13 cellular contexts compared by ENCODE assay signal in the genomic region with DNA sequence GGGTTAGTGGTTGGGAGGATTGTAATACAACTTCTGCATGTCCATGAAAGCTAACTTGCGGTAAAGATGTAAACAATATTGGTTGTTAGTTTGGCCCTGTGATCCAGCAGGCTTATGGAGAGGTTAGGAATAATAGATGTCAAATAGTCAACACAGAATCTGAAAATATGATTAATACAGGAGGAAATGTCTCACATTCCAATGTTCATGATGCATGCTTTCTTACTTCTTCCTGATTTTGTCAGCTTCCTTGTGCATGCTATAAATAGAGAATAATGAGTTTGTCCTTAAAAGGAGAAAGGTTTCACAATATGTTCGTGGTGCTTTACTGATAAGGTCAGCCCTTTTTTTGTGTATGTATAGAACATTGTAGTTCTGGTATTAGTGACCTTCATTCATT.
DNase-seq lines count a peak whose midpoint lies in the region; ATAC-seq and TF ChIP-seq lines count a peak whose summit lies in the region.
"Had no signal": no experiment of that assay in that cellular context is flagged by ENCODE, and none has a peak within 500 bp of the region (broad histone marks: within the 10 kb centered on the region; RNA-seq: fewer than 3 reads in every experiment).

No MANE protein-coding gene starts in this region.

- intact Hi-C loops in spleen (cut with DNase I; ENCODE audit: low total_unique reads), result no loop called here

- TF ChIP-seq CTCF in kidney epithelial cell (IDR thresholded peaks at IDR 0.05; ENCODE audit: insufficient read depth, low read length, poor library complexity, severe bottlenecking), result no peak
- no peak for TF ChIP-seq CTCF in spleen (IDR thresholded peaks at IDR 0.05 in 8 of 11, conservative IDR thresholded peaks at IDR 0.05 in 3 of 11)

- ATAC-seq in HG03095 (IDR thresholded peaks at IDR 0.05; ENCODE audit: unreplicated experiment) (no peak), HG03159 (IDR thresholded peaks at IDR 0.05; ENCODE audit: unreplicated experiment) (no peak)
- ATAC-seq: CD8-positive, alpha-beta T cell had no signal

- H3K4me3 ChIP-seq in kidney epithelial cell (ENCODE audit: low read depth, low read length) (no peak overlapping the region), spleen (no peak overlapping the region)
- H3K4me3 ChIP-seq: dorsolateral prefrontal cortex, ovary had no signal

- no peaks in the 10 kb centered on the region for H3K4me1 ChIP-seq in spleen

- no peaks in the 10 kb centered on the region for H3K9me3 ChIP-seq in spleen
- H3K9me3 ChIP-seq: ovary had no signal

- H3K27me3 ChIP-seq in kidney epithelial cell (ENCODE audit: control insufficient read depth, insufficient read depth, low read length) (no peaks in the 10 kb centered on the region), spleen (replicated peaks in 1 of 7) (no peaks in the 10 kb centered on the region)
- H3K27me3 ChIP-seq: dorsolateral prefrontal cortex, ovary had no signal

- TF ChIP-seq POLR2A in spleen (IDR thresholded peaks at IDR 0.05), result no peak

- 0 to 4% (median 2%) methylated on average over 2 of the region's 2 CpGs for WGBS in spleen, 5 donors

- peak; percentile 7 for DNase-seq in AG08396 (ENCODE audit: low spot score)
- DNase-seq in Kasumi-1 (lab: John Stamatoyannopoulos, UW), result peak; percentile 19 to 20
- DNase-seq in brain pericyte (ENCODE audit: low read depth, low spot score), result peak; percentile 5
- peak; percentile 37 for DNase-seq in kidney epithelial cell (ENCODE audit: low read depth)
- no peak for DNase-seq in spleen
- DNase-seq in NCI-H1694 (lab: John Stamatoyannopoulos, UW), result no peak
- DNase-seq: activated B cell treated with CpG ODN at 0.5 μM for 24 hours; activated effector memory CD4-positive, alpha-beta T cell treated with anti-CD3 and anti-CD28 coated beads, Interleukin-2, amount 50 U/mL, for 16 hours; CD8-positive, alpha-beta T cell; dorsolateral prefrontal cortex; ovary had no signal

- H3K27ac ChIP-seq in spleen, result peak overlapping the region in 1 of 8 donors; percentile 32
- H3K27ac ChIP-seq: ovary had no signal

- H3K36me3 ChIP-seq in kidney epithelial cell (ENCODE audit: control insufficient read depth, insufficient read depth, low read length) (no peaks in the 10 kb centered on the region), spleen (no peaks in the 10 kb centered on the region)
- H3K36me3 ChIP-seq: ovary had no signal

Comparison
In these comparisons a context has a peak if more than half of its experiments do, and no peak if none do; other contexts are left out.
1. DNase-seq: peak in AG08396 (single experiment), Kasumi-1 (2 of 2), brain pericyte (single experiment) and kidney epithelial cell (single experiment); none in spleen (single experiment) and NCI-H1694 (single experiment).